Comparison of ENCODE assay signal across 8 cellular contexts in the genomic region with DNA sequence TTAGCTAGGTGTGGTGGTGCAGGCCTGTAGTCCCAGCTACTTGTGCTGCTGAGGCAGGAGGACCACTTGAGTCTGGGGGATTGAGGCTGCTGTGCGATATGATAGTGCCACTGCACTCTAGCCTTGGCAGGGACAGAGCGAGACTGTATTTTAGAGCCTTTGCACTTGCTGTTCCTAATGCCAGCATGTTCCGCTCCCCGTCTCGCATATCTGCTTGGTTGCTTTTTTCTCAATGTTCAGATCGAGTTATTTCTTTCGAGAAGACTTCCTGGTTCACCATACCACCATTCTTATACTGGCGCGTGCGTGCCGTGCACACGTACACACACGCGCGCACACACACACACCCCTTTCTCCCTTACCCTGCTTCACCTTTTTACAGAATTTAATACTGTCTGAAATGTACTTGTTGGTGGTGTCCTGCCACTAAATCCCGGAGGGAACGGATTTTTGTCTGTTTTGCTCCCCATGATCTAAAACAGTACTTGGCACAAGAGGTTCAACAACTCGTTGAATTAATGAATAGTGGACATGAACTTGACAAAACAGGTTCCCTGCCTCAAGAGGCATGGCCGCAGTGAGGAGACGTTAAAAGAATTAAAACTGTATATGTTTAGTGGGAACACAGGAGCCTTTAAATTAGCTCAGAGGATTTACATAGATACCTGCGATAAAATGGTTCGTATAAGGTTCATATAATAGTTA. TPM values are rescaled to one million over a fixed set of nuclear protein-coding genes. Genes with fewer than 3 reads are reported as not detected.
DNase-seq lines count a peak whose midpoint lies in the region; ATAC-seq and TF ChIP-seq lines count a peak whose summit lies in the region.

No MANE protein-coding gene starts in this region.

- peak overlapping the region; percentile 99 for H3K27ac Mint-ChIP-seq in endodermal cell
- peak overlapping the region; percentile 100 for H3K27ac Mint-ChIP-seq in osteocyte (ENCODE audit: unreplicated experiment)

- H3K27me3 Mint-ChIP-seq in endodermal cell (ENCODE audit: insufficient read depth), result no peaks in the 10 kb centered on the region
- no peaks in the 10 kb centered on the region for H3K27me3 Mint-ChIP-seq in osteocyte (ENCODE audit: unreplicated experiment)

- H3K36me3 Mint-ChIP-seq in endodermal cell (ENCODE audit: low read depth) (peaks cover 12% of the 10 kb centered on the region), osteocyte (ENCODE audit: unreplicated experiment) (no peaks in the 10 kb centered on the region)

- H3K27me3 ChIP-seq in heart left ventricle (no peaks in the 10 kb centered on the region), SJCRH30 (no peaks in the 10 kb centered on the region), endodermal cell (ENCODE audit: control insufficient read depth, insufficient read depth, low read length, poor library complexity, severe bottlenecking) (no peaks in the 10 kb centered on the region)

- H3K4me1 ChIP-seq in heart left ventricle (peaks cover 0 to 28% (median 14%) of the 10 kb centered on the region in 12 donors), SJCRH30 (peaks cover 3% of the 10 kb centered on the region; the same call in 1 of the 2 replicates), endodermal cell (ENCODE audit: control insufficient read depth, insufficient read depth, low read length) (peaks cover 2% of the 10 kb centered on the region)

- no peak for ATAC-seq in heart left ventricle
- no peak for ATAC-seq in left cardiac atrium

- intact Hi-C loops in heart left ventricle (cut with DNase I), result loop anchor here in 2 of 10 donors (5.0 to 10.0 kb wide), 4 partner anchors 41 to 202 kb away; a partner anchor contains a TSS
- intact Hi-C loops in left cardiac atrium (cut with DNase I), result loop anchor here in 1 of 2 donors (5.0 kb wide), 1 partner anchor 41 kb away; a partner anchor contains a TSS

- no peaks in the 10 kb centered on the region for H3K9me3 Mint-ChIP-seq in endodermal cell
- H3K9me3 Mint-ChIP-seq in osteocyte (ENCODE audit: unreplicated experiment), result no peaks in the 10 kb centered on the region

- H3K36me3 ChIP-seq in heart left ventricle (peaks cover 0 to 4% (median 0%) of the 10 kb centered on the region in 9 donors), SJCRH30 (no peaks in the 10 kb centered on the region), endodermal cell (ENCODE audit: control insufficient read depth, insufficient read depth, low read length) (peaks cover 4% of the 10 kb centered on the region)

- no peak for TF ChIP-seq CTCF in heart left ventricle (IDR thresholded peaks at IDR 0.05)
- TF ChIP-seq CTCF in endodermal cell (conservative IDR thresholded peaks at IDR 0.05), result no peak
- TF ChIP-seq CTCF in osteocyte (IDR thresholded peaks at IDR 0.05), result no peak
- TF ChIP-seq CTCF in GM10266 (IDR thresholded peaks at IDR 0.05; ENCODE audit: control insufficient read depth, insufficient read depth, low read depth, missing control alignments), result no peak

- DNase-seq in heart left ventricle, result no peak
- DNase-seq in left cardiac atrium, result no peak
- peak; percentile 21 to 48 for DNase-seq in SJCRH30
- DNase-seq in endodermal cell, result no peak
- peak; percentile 25 for DNase-seq in osteocyte (ENCODE audit: extremely low spot score, unreplicated experiment)
- DNase-seq in AML-193 (lab: John Stamatoyannopoulos, UW), result no peak
- no peak for DNase-seq in NCI-H2107 treated with DMSO at 0.1 percent for 48 hours (lab: John Stamatoyannopoulos, UW; ENCODE audit: unreplicated experiment)
- no peak for DNase-seq in GM10266 (ENCODE audit: extremely low spot score)

- peak overlapping the region in 11 of 12 donors; percentile 66 to 91 (median 73) for H3K4me3 ChIP-seq in heart left ventricle
- peak overlapping the region; percentile 64 for H3K4me3 ChIP-seq in SJCRH30
- H3K4me3 ChIP-seq in endodermal cell (ENCODE audit: low read length), result peak overlapping the region; percentile 99

- no peaks in the 10 kb centered on the region for H3K9me3 ChIP-seq in heart left ventricle
- no peaks in the 10 kb centered on the region for H3K9me3 ChIP-seq in SJCRH30 (replicated peaks)
- no peaks in the 10 kb centered on the region for H3K9me3 ChIP-seq in endodermal cell (ENCODE audit: control insufficient read depth, low read length)

- H3K4me1 Mint-ChIP-seq in endodermal cell, result peaks cover 20% of the 10 kb centered on the region
- H3K4me1 Mint-ChIP-seq in osteocyte (ENCODE audit: unreplicated experiment), result peaks cover 28% of the 10 kb centered on the region

- H3K27ac ChIP-seq in heart left ventricle, result peak overlapping the region; percentile 92 to 99 (median 98)
- H3K27ac ChIP-seq in SJCRH30, result peak overlapping the region; percentile 91
- peak overlapping the region; percentile 97 for H3K27ac ChIP-seq in endodermal cell (ENCODE audit: low read depth, low read length)

- TF ChIP-seq POLR2A in heart left ventricle (IDR thresholded peaks at IDR 0.05), result no peak

- H3K9ac ChIP-seq in endodermal cell (ENCODE audit: extremely low read depth, low read length, poor library complexity, severe bottlenecking), result peak overlapping the region; percentile 77

- WGBS in heart left ventricle, 4 donors, result 61 to 79% (median 69%) methylated on average over 22 of the region's 22 CpGs
- WGBS in endodermal cell (ENCODE audit: insufficient coverage in 1 of 2, insufficient read length in 1 of 2), 2 experiments, result 85 to 89% methylated on average over 14 to 22 of the region's 22 CpGs

- H3K4me3 Mint-ChIP-seq in endodermal cell, result peak overlapping the region; percentile 99
- peak overlapping the region; percentile 94 for H3K4me3 Mint-ChIP-seq in osteocyte (ENCODE audit: unreplicated experiment)

RNA-seq across cellular contexts. Expression of a gene that starts 1.1 kb away (rescaled TPM):
- total RNA-seq in heart left ventricle, result 10 to 100 TPM; 19.4 to 33.4 (median 25.3) TPM
- 1 to 10 TPM; 6.4 to 8.6 TPM for polyA plus RNA-seq in heart left ventricle
- 10 to 100 TPM; 22.5 to 24.3 TPM for total RNA-seq in left cardiac atrium
- total RNA-seq in SJCRH30 (2014; rRNA removed; shearing (Covaris generic)), result 14.6 and 15.5 TPM in 2 replicates
- 10 to 100 TPM; 33.1 to 35.9 TPM for total RNA-seq in endodermal cell
- polyA plus RNA-seq in endodermal cell (2013, experiment 1 of 2), result 31.4 TPM
- polyA plus RNA-seq in endodermal cell (2013, experiment 2 of 2), result 28.7 TPM
- 29.9 and 31.7 TPM in 2 replicates for total RNA-seq in osteocyte

RNA-seq across cellular contexts. Expression of a gene that starts 41.5 kb away (rescaled TPM):
- total RNA-seq in heart left ventricle, result 10 to 100 TPM; 12.4 to 28.1 (median 19.5) TPM
- polyA plus RNA-seq in heart left ventricle, result 10 to 100 TPM; 17.8 to 19.5 TPM
- total RNA-seq in left cardiac atrium, result 10 to 100 TPM; 22.1 to 25.1 TPM
- 75.4 and 88.7 TPM in 2 replicates for total RNA-seq in SJCRH30 (2014; rRNA removed; shearing (Covaris generic))
- 10 to 100 TPM; 70.7 to 75.6 TPM for total RNA-seq in endodermal cell
- polyA plus RNA-seq in endodermal cell (2013, experiment 1 of 2), result 57.9 TPM
- polyA plus RNA-seq in endodermal cell (2013, experiment 2 of 2), result 50.1 TPM
- total RNA-seq in osteocyte, result 55.0 and 55.2 TPM in 2 replicates

Comparison
In these comparisons a context has a peak if more than half of its experiments do, and no peak if none do; other contexts are left out.
1. DNase-seq: peak in SJCRH30 (2 of 2) and osteocyte (single experiment); none in heart left ventricle (0 of 5), left cardiac atrium (single experiment), endodermal cell (single experiment), AML-193 (0 of 2), NCI-H2107 treated with DMSO at 0.1 percent for 48 hours (single experiment) and GM10266 (single experiment).
2. Peak in every context shown above with its lines, with median percentiles within 50 percentile points of each other: H3K27ac ChIP-seq and H3K4me3 ChIP-seq.